Comparison of ENCODE assay signal across 8 cellular contexts in the genomic region with DNA sequence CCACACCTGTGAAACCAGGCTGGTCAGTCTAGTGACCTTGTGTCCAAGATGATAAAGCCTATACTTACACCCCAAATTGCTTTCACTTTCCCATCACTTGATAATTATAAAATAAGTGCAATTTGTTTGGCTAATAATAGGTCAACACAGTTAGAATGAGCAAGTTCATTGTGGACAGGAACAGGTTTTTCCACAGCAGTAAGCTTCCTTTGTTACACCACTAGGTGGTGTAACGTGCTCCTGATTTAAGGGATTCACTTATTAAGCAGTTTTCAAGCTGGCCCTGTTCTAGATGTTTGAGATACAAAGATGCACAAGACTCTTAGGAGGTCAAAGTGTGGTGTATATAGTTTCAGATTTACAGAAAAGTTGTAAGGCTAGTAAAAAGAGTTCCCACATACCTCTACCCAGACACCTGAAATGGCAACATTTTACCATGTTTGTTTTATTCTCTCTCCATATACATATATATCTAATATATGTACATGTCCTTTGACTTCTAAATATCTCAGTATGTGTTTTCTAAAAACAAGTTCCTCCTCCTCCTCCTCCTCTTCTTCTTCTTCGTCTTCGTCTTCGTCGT. TPM values are rescaled to one million over a fixed set of nuclear protein-coding genes. Genes with fewer than 3 reads are reported as not detected.
DNase-seq lines count a peak whose midpoint lies in the region; ATAC-seq and TF ChIP-seq lines count a peak whose summit lies in the region.

No MANE protein-coding gene starts in this region.

- peak; percentile 14 for DNase-seq in NCI-H748 (lab: John Stamatoyannopoulos, UW; ENCODE audit: unreplicated experiment)
- no peak for DNase-seq in NCI-H748 treated with DMSO at 0.1 percent for 48 hours (lab: John Stamatoyannopoulos, UW)
- DNase-seq in NCI-H2107 (lab: John Stamatoyannopoulos, UW): peak; percentile 42
- peak; percentile 41 for DNase-seq in brain microvascular endothelial cell
- no peak for DNase-seq in mesothelial cell of epicardium (ENCODE audit: low spot score in 2 of 2, unreplicated experiment in 2 of 2)
- DNase-seq in posterior cingulate gyrus: no peak
- no peak for DNase-seq in HuH-7 (ENCODE audit: low spot score)

- peaks cover 30% of the 10 kb centered on the region for H3K4me1 Mint-ChIP-seq in mesothelial cell of epicardium

- H3K27ac ChIP-seq in brain microvascular endothelial cell: no peak overlapping the region

- no peak overlapping the region for H3K27ac Mint-ChIP-seq in mesothelial cell of epicardium

- H3K36me3 ChIP-seq in brain microvascular endothelial cell (replicated peaks): no peaks in the 10 kb centered on the region

- peak; percentile 69 for ATAC-seq in HG02623 (IDR thresholded peaks at IDR 0.05; ENCODE audit: unreplicated experiment)

- no peaks in the 10 kb centered on the region for H3K36me3 Mint-ChIP-seq in mesothelial cell of epicardium

- H3K9me3 Mint-ChIP-seq in mesothelial cell of epicardium: no peaks in the 10 kb centered on the region

- in situ Hi-C loops in brain microvascular endothelial cell (cut with HindIII; ENCODE audit: low pct_ligation_motif_present, low sequenced_read_pairs): no loop called here

- H3K27me3 Mint-ChIP-seq in mesothelial cell of epicardium (ENCODE audit: low read depth): peaks cover 29% of the 10 kb centered on the region

- intact Hi-C loops in posterior cingulate gyrus (cut with DNase I): no loop called here

- H3K4me3 Mint-ChIP-seq in mesothelial cell of epicardium: no peak overlapping the region

- TF ChIP-seq CTCF in brain microvascular endothelial cell (IDR thresholded peaks at IDR 0.05; ENCODE audit: low read depth, low read length, missing control alignments) (peak; percentile 61), mesothelial cell of epicardium (IDR thresholded peaks at IDR 0.05; ENCODE audit: unreplicated experiment) (peak; percentile 53)

- H3K27me3 ChIP-seq in brain microvascular endothelial cell (replicated peaks): no peaks in the 10 kb centered on the region

- no peak overlapping the region for H3K4me3 ChIP-seq in brain microvascular endothelial cell (ENCODE audit: low read depth, low read length)

RNA-seq across cellular contexts. Expression of gene MFSD1, which starts 6.8 kb away (rescaled TPM):
- total RNA-seq in mesothelial cell of epicardium: 30.9 to 32.2 TPM (median 31.5 TPM) in 3 replicates

Comparison
In these comparisons a context has a peak if more than half of its experiments do, and no peak if none do; other contexts are left out.
1. DNase-seq: peak in NCI-H748 (single experiment), NCI-H2107 (single experiment) and brain microvascular endothelial cell (single experiment); none in NCI-H748 treated with DMSO at 0.1 percent for 48 hours (single experiment), mesothelial cell of epicardium (0 of 2), posterior cingulate gyrus (0 of 10) and HuH-7 (single experiment).